Comparison of ENCODE assay signal across 15 cellular contexts in genomic region chr1:214310777-214311690, GRCh38. TPM values are rescaled to one million over a fixed set of nuclear protein-coding genes. Genes with fewer than 3 reads are reported as not detected.
DNase-seq lines count a peak whose midpoint lies in the region; ATAC-seq, FAIRE-seq and TF ChIP-seq lines count a peak whose summit lies in the region.
"Had no signal": no experiment of that assay in that cellular context is flagged by ENCODE, and none has a peak within 500 bp of the region (broad histone marks: within the 10 kb centered on the region; RNA-seq: fewer than 3 reads in every experiment).

No MANE protein-coding gene starts in this region.

- H3K4me3 ChIP-seq in CD4-positive, CD25-positive, alpha-beta regulatory T cell (ENCODE audit: low read depth, low read length) = peak overlapping the region; percentile 81
- H3K4me3 ChIP-seq in H1 (ENCODE audit: extremely low read depth in 1 of 4, insufficient read depth in 2 of 4, low read depth in 3 of 4, low read length in 4 of 4) (no peak overlapping the region), trophoblast cell (ENCODE audit: low read depth, low read length) (no peak overlapping the region), colonic mucosa (no peak overlapping the region)
- H3K4me3 ChIP-seq: esophagus squamous epithelium had no signal

- H3K79me2 ChIP-seq in H1 (ENCODE audit: control insufficient read depth in 1 of 2, insufficient read depth in 2 of 2, low read length in 2 of 2) = no peaks in the 10 kb centered on the region
- H3K79me2 ChIP-seq in trophoblast cell (ENCODE audit: control insufficient read depth, insufficient read depth, low read length, poor library complexity) = no peaks in the 10 kb centered on the region

- peak in 2 of 3 donors; percentile 10 to 60 for DNase-seq in CD4-positive, CD25-positive, alpha-beta regulatory T cell
- DNase-seq in D341Med (ENCODE audit: low spot score) = peak; percentile 63
- no peak for DNase-seq in T-helper 17 cell
- DNase-seq in H1 (ENCODE audit: low read depth in 1 of 2, low spot score in 2 of 2) = no peak
- DNase-seq in glutamatergic neuron = no peak
- DNase-seq in trophoblast cell = no peak
- DNase-seq in colonic mucosa = no peak
- DNase-seq: esophagus squamous epithelium, HFFc6, kidney glomerular epithelial cell, NCI-H187 treated with DMSO at 0.1 percent for 48 hours, NCI-H510A treated with DMSO at 0.1 percent for 48 hours had no signal

- H3K36me3 ChIP-seq in CD4-positive, CD25-positive, alpha-beta regulatory T cell (ENCODE audit: control insufficient read depth, insufficient read depth, low read length) = peaks cover 13% of the 10 kb centered on the region
- H3K36me3 ChIP-seq in H1 (ENCODE audit: control insufficient read depth in 2 of 4, insufficient read depth in 4 of 4, low read length in 3 of 4) (no peaks in the 10 kb centered on the region), trophoblast cell (ENCODE audit: control insufficient read depth in 1 of 2, insufficient read depth in 2 of 2, low read length in 2 of 2) (peaks cover 1 to 6% of the 10 kb centered on the region in 2 experiments), colonic mucosa (no peaks in the 10 kb centered on the region)

- H3K9me3 Mint-ChIP-seq in CD4-positive, CD25-positive, alpha-beta regulatory T cell = no peaks in the 10 kb centered on the region
- peaks cover 2% of the 10 kb centered on the region for H3K9me3 Mint-ChIP-seq in glutamatergic neuron (ENCODE audit: unreplicated experiment)
- H3K9me3 Mint-ChIP-seq: dendritic cell treated with granulocyte-macrophage colony-stimulating factor and Interleukin-4, amounts not matched to agents 40 ng/mL and 50 ng/mL, for 4 days; HFFc6 had no signal

- intact Hi-C loops in colonic mucosa (cut with DNase I) = no loop called here

- no peak overlapping the region for H4K91ac ChIP-seq in H1 (replicated peaks; ENCODE audit: insufficient read length, low read length)
- no peak overlapping the region for H4K91ac ChIP-seq in trophoblast cell (ENCODE audit: low read depth, low read length)

- H4K8ac ChIP-seq in H1 (ENCODE audit: extremely low read depth, insufficient read depth, low read length) = no peak overlapping the region
- H4K8ac ChIP-seq in trophoblast cell (ENCODE audit: low read depth, low read length) = no peak overlapping the region

- peaks cover 11% of the 10 kb centered on the region for H3K4me1 ChIP-seq in CD4-positive, CD25-positive, alpha-beta regulatory T cell (ENCODE audit: control insufficient read depth, insufficient read depth, low read length, poor library complexity, severe bottlenecking)
- H3K4me1 ChIP-seq in H1 (replicated peaks in 1 of 4; ENCODE audit: control insufficient read depth in 3 of 4, insufficient read depth in 4 of 4, low read length in 3 of 4) = peaks cover 1 to 13% (median 9%) of the 10 kb centered on the region in 4 experiments; a peak in 6 of 7 replicates
- peaks cover 0 to 5% of the 10 kb centered on the region in 2 experiments for H3K4me1 ChIP-seq in trophoblast cell (ENCODE audit: control insufficient read depth in 1 of 2, insufficient read depth in 2 of 2, low read length in 2 of 2)
- no peaks in the 10 kb centered on the region for H3K4me1 ChIP-seq in colonic mucosa

- no peak for TF ChIP-seq EP300 in H1 (IDR thresholded peaks at IDR 0.05; ENCODE audit: borderline replicate concordance in 1 of 2, low read depth in 2 of 2, low read length in 2 of 2)

- H2BK12ac ChIP-seq in H1 (ENCODE audit: low read depth, low read length) (0 out of 2 replicates have a peak overlapping the region, but pooled peaks have one; percentile 22), trophoblast cell (ENCODE audit: low read length) (no peak overlapping the region)

- peak; percentile 32 for FAIRE-seq in H1 (lab: Jason Lieb, UNC)

- ATAC-seq in CD4-positive, CD25-positive, alpha-beta regulatory T cell (ENCODE audit: low read depth in 2 of 2) = peak in 1 of 2 donors; percentile 43
- ATAC-seq in T-helper 17 cell = peak; percentile 49
- ATAC-seq: SK-N-SH treated with all-trans-retinoic acid at 6 μM for 48 hours had no signal

- no peak overlapping the region for H3K56ac ChIP-seq in H1 (replicated peaks; ENCODE audit: insufficient read length, low read depth, low read length)

- H3K79me1 ChIP-seq in H1 (ENCODE audit: low read depth, low read length) (no peaks in the 10 kb centered on the region), trophoblast cell (ENCODE audit: low read length) (no peaks in the 10 kb centered on the region)

- H3K9ac ChIP-seq in H1 (replicated peaks in 1 of 4; ENCODE audit: extremely low read depth in 1 of 4, low read depth in 3 of 4, low read length in 3 of 4) = no peak overlapping the region
- H3K9ac ChIP-seq in trophoblast cell (ENCODE audit: low read length) = no peak overlapping the region
- no peak overlapping the region for H3K9ac ChIP-seq in colonic mucosa (ENCODE audit: low read depth in 2 of 2, low read length in 2 of 2)

- POLR2A ChIA-PET in H1 (lab: Charles Lee; ENCODE audit: partially characterized antibody) = interaction anchor here (0.9 kb wide), 1 partner anchor 21 kb away, joined by 3 read pairs; no protein-coding TSS in a partner anchor

- no peak overlapping the region for H2BK20ac ChIP-seq in H1 (ENCODE audit: low read length)

- H3K4me2 ChIP-seq in H1 (ENCODE audit: insufficient read depth in 1 of 2, low read depth in 2 of 2, low read length in 2 of 2) = no peak overlapping the region
- no peak overlapping the region for H3K4me2 ChIP-seq in trophoblast cell (ENCODE audit: low read length)

- CTCF ChIA-PET in H1 (lab: Charles Lee; ENCODE audit: partially characterized antibody) = interaction anchor here (0.9 to 12.6 kb wide), 6 partner anchors 9 to 97 kb away, joined by 3 to 262 read pairs (median 15); no protein-coding TSS in a partner anchor

- TF ChIP-seq CTCF in H1 (IDR thresholded peaks at IDR 0.05; ENCODE audit: control extremely low read depth in 1 of 3, insufficient read depth in 1 of 3, low read depth in 1 of 3, low read length in 3 of 3) (no peak), glutamatergic neuron (IDR thresholded peaks at IDR 0.05; ENCODE audit: partially characterized antibody, unreplicated experiment) (no peak), colonic mucosa (IDR thresholded peaks at IDR 0.05) (no peak)

- H3K23ac ChIP-seq in H1 (ENCODE audit: insufficient read length) = no peak overlapping the region
- H3K23ac ChIP-seq in trophoblast cell (ENCODE audit: low read length) = no peak overlapping the region

- no peak for TF ChIP-seq RAD21 in H1 (IDR thresholded peaks at IDR 0.05 in 1 of 2, conservative IDR thresholded peaks at IDR 0.05 in 1 of 2; ENCODE audit: low read depth in 2 of 2, low read length in 2 of 2)

- H3K27ac Mint-ChIP-seq in CD4-positive, CD25-positive, alpha-beta regulatory T cell = peak overlapping the region; percentile 37 to 66 (median 56)
- peak overlapping the region; percentile 88 for H3K27ac Mint-ChIP-seq in T-helper 17 cell
- H3K27ac Mint-ChIP-seq in glutamatergic neuron (ENCODE audit: unreplicated experiment) = no peak overlapping the region
- H3K27ac Mint-ChIP-seq: dendritic cell treated with granulocyte-macrophage colony-stimulating factor and Interleukin-4, amounts not matched to agents 40 ng/mL and 50 ng/mL, for 4 days; HFFc6 had no signal

- H3K18ac ChIP-seq in H1 (ENCODE audit: extremely low read depth, low read length) (no peak overlapping the region), trophoblast cell (ENCODE audit: low read length) (no peak overlapping the region)

- H2BK5ac ChIP-seq in H1 (ENCODE audit: low read depth, low read length) (no peak overlapping the region), trophoblast cell (ENCODE audit: low read depth, low read length, poor library complexity) (no peak overlapping the region)

- no peak overlapping the region for H3K4ac ChIP-seq in H1 (replicated peaks; ENCODE audit: insufficient read length, low read depth, low read length)
- no peak overlapping the region for H3K4ac ChIP-seq in trophoblast cell (ENCODE audit: low read depth, low read length)

- H4K5ac ChIP-seq in H1 (ENCODE audit: insufficient read length, low read depth, low read length) = no peak overlapping the region

- WGBS in H1 (ENCODE audit: extremely low coverage in 1 of 2, insufficient coverage in 1 of 2, insufficient read length in 1 of 2, insufficient replicate concordance in 2 of 2, low coverage in 1 of 2, low lambda C conversion rate in 2 of 2, missing lambda C conversion rate in 1 of 2), 2 experiments = 79% methylated on average over 11 of the region's 11 CpGs; no CpG with 5 or more reads in 1 of the 2 experiments
- WGBS in trophoblast cell (ENCODE audit: extremely low coverage, insufficient coverage, insufficient read length) = no CpG with 5 or more reads among the region's 11 CpGs

- no peak overlapping the region for H4K12ac ChIP-seq in trophoblast cell (ENCODE audit: low read depth, low read length)

- no peaks in the 10 kb centered on the region for H3K27me3 ChIP-seq in CD4-positive, CD25-positive, alpha-beta regulatory T cell (ENCODE audit: control insufficient read depth, insufficient read depth, low read length)
- H3K27me3 ChIP-seq in H1 (replicated peaks in 1 of 4; ENCODE audit: control insufficient read depth in 3 of 4, extremely low read depth in 1 of 4, insufficient read depth in 3 of 4, low read length in 3 of 4) = peaks cover 11 to 40% (median 24%) of the 10 kb centered on the region in 4 experiments; a peak in 5 of 7 replicates
- no peaks in the 10 kb centered on the region for H3K27me3 ChIP-seq in trophoblast cell (ENCODE audit: insufficient read depth, low read length)
- no peaks in the 10 kb centered on the region for H3K27me3 ChIP-seq in colonic mucosa
- H3K27me3 ChIP-seq: esophagus squamous epithelium had no signal

- H2BK15ac ChIP-seq in H1 (ENCODE audit: low read length) = no peak overlapping the region

- H4K20me1 ChIP-seq in H1 (replicated peaks in 1 of 2; ENCODE audit: control insufficient read depth in 1 of 2, insufficient read depth in 2 of 2, low read length in 2 of 2) = no peaks in the 10 kb centered on the region

- no peak overlapping the region for H3K27ac ChIP-seq in CD4-positive, CD25-positive, alpha-beta regulatory T cell (ENCODE audit: insufficient read depth, low read length, poor library complexity, severe bottlenecking)
- H3K27ac ChIP-seq in H1 (ENCODE audit: low read depth, low read length) (no peak overlapping the region), trophoblast cell (ENCODE audit: low read depth, low read length) (no peak overlapping the region), colonic mucosa (no peak overlapping the region)
- H3K27ac ChIP-seq: esophagus squamous epithelium, VCaP had no signal

- no peaks in the 10 kb centered on the region for H3K23me2 ChIP-seq in H1 (ENCODE audit: low read depth, low read length)

- H2AK5ac ChIP-seq in H1 (ENCODE audit: low read depth, low read length) (no peak overlapping the region; the same call in 1 of the 2 replicates), trophoblast cell (ENCODE audit: low read length) (no peak overlapping the region)

- H3K4me1 Mint-ChIP-seq in CD4-positive, CD25-positive, alpha-beta regulatory T cell = peaks cover 18 to 43% (median 29%) of the 10 kb centered on the region in 4 donors
- H3K4me1 Mint-ChIP-seq in T-helper 17 cell (peaks cover 41% of the 10 kb centered on the region), glutamatergic neuron (ENCODE audit: low read depth, unreplicated experiment) (peaks cover 12% of the 10 kb centered on the region)

- peaks cover 10% of the 10 kb centered on the region for H3K36me3 Mint-ChIP-seq in CD4-positive, CD25-positive, alpha-beta regulatory T cell
- H3K36me3 Mint-ChIP-seq in T-helper 17 cell (ENCODE audit: low read depth) (peaks cover 8% of the 10 kb centered on the region), glutamatergic neuron (ENCODE audit: unreplicated experiment) (peaks cover 4% of the 10 kb centered on the region)

- no peaks in the 10 kb centered on the region for H3K27me3 Mint-ChIP-seq in CD4-positive, CD25-positive, alpha-beta regulatory T cell
- no peaks in the 10 kb centered on the region for H3K27me3 Mint-ChIP-seq in T-helper 17 cell
- H3K27me3 Mint-ChIP-seq in glutamatergic neuron (ENCODE audit: unreplicated experiment) = peaks cover 6% of the 10 kb centered on the region
- H3K27me3 Mint-ChIP-seq: dendritic cell treated with granulocyte-macrophage colony-stimulating factor and Interleukin-4, amounts not matched to agents 40 ng/mL and 50 ng/mL, for 4 days had no signal

- no peak overlapping the region for H2BK120ac ChIP-seq in H1 (replicated peaks; ENCODE audit: low read depth, low read length)
- no peak overlapping the region for H2BK120ac ChIP-seq in trophoblast cell (ENCODE audit: insufficient read depth, low read length, poor library complexity)

- no peaks in the 10 kb centered on the region for H3K9me3 ChIP-seq in CD4-positive, CD25-positive, alpha-beta regulatory T cell (ENCODE audit: control insufficient read depth in 2 of 2, low read length in 2 of 2)
- no peaks in the 10 kb centered on the region for H3K9me3 ChIP-seq in T-helper 17 cell (ENCODE audit: control insufficient read depth, low read length, poor library complexity, severe bottlenecking)
- no peaks in the 10 kb centered on the region for H3K9me3 ChIP-seq in H1 (ENCODE audit: insufficient read depth in 2 of 2, low read depth in 1 of 2, low read length in 1 of 2)
- no peaks in the 10 kb centered on the region for H3K9me3 ChIP-seq in trophoblast cell (ENCODE audit: insufficient read depth, low read depth, low read length)
- H3K9me3 ChIP-seq in colonic mucosa = no peaks in the 10 kb centered on the region
- H3K9me3 ChIP-seq: esophagus squamous epithelium had no signal

- TF ChIP-seq POLR2A in H1 (IDR thresholded peaks at IDR 0.05; ENCODE audit: control extremely low read depth in 1 of 2, low read depth in 2 of 2, low read length in 2 of 2) = no peak

- peak overlapping the region; percentile 6 to 37 (median 30) for H3K4me3 Mint-ChIP-seq in CD4-positive, CD25-positive, alpha-beta regulatory T cell
- peak overlapping the region; percentile 89 for H3K4me3 Mint-ChIP-seq in T-helper 17 cell
- H3K4me3 Mint-ChIP-seq in glutamatergic neuron (ENCODE audit: unreplicated experiment) = no peak overlapping the region
- H3K4me3 Mint-ChIP-seq: dendritic cell treated with granulocyte-macrophage colony-stimulating factor and Interleukin-4, amounts not matched to agents 40 ng/mL and 50 ng/mL, for 4 days; HFFc6 had no signal

- H2AFZ ChIP-seq in H1 (ENCODE audit: low read length) = no peak overlapping the region
- H2AFZ ChIP-seq in trophoblast cell (ENCODE audit: insufficient read depth, low read length, poor library complexity) = no peak overlapping the region

- no peak overlapping the region for H3K14ac ChIP-seq in H1 (ENCODE audit: insufficient read length)
- no peak overlapping the region for H3K14ac ChIP-seq in trophoblast cell (ENCODE audit: low read length)

RNA-seq across cellular contexts. Expression of gene SMYD2, which starts 30.1 kb away (rescaled TPM):
- 30.9 TPM for total RNA-seq in CD4-positive, CD25-positive, alpha-beta regulatory T cell
- 10 to 100 TPM; 43.1 to 52.3 (median 47.2) TPM for polyA plus RNA-seq in CD4-positive, CD25-positive, alpha-beta regulatory T cell
- total RNA-seq in T-helper 17 cell (10 to 100 TPM; 27.1 to 33.2 TPM), glutamatergic neuron (ENCODE audit: unreplicated experiment) (26.0 TPM), colonic mucosa (10 to 100 TPM; 21.8 to 23.0 TPM)
- 4.4 and 5.2 TPM in 2 replicates for total RNA-seq in H1 (2021; fragmentation: NEBNext Ultra II Directional; extraction: Animal tissue kit (Norgen Biotek cat#: 25700))
- polyA plus RNA-seq in H1 (2011; rRNA removed) = 1.6 and 3.0 TPM in 2 replicates
- 3.4 TPM for polyA plus RNA-seq in H1 (2011; cell fraction: cytosol; rRNA removed)
- 3.5 TPM for polyA plus RNA-seq in H1 (2011; cell fraction: nucleus; rRNA removed)
- 3.9 to 9.8 TPM (median 4.9 TPM) in 4 replicates for polyA plus RNA-seq in H1 (2012, experiment 1 of 2)
- 3.1 TPM for polyA plus RNA-seq in H1 (2012, experiment 2 of 2)
- 3.2 TPM for polyA plus RNA-seq in H1 (2013, experiment 1 of 2)
- 3.3 TPM for polyA plus RNA-seq in H1 (2013, experiment 2 of 2)
- polyA minus RNA-seq in H1 (2011; rRNA and poly(A)+ RNA removed) = 4.1 and 4.3 TPM in 2 replicates
- polyA minus RNA-seq in H1 (2011; cell fraction: cytosol; rRNA and poly(A)+ RNA removed) = 2.3 TPM
- 3.4 TPM for polyA minus RNA-seq in H1 (2011; cell fraction: nucleus; rRNA and poly(A)+ RNA removed)
- polyA plus RNA-seq in trophoblast cell (2013) = 69.5 and 72.9 TPM in 2 replicates

Comparison
In these comparisons a context has a peak if more than half of its experiments do, and no peak if none do; other contexts are left out.
1. DNase-seq: peak in CD4-positive, CD25-positive, alpha-beta regulatory T cell (2 of 3) and D341Med (single experiment); none in T-helper 17 cell (0 of 3), H1 (0 of 2), glutamatergic neuron (single experiment), trophoblast cell (0 of 2) and colonic mucosa (single experiment).